13 cellular contexts compared by ENCODE assay signal in the genomic region with DNA sequence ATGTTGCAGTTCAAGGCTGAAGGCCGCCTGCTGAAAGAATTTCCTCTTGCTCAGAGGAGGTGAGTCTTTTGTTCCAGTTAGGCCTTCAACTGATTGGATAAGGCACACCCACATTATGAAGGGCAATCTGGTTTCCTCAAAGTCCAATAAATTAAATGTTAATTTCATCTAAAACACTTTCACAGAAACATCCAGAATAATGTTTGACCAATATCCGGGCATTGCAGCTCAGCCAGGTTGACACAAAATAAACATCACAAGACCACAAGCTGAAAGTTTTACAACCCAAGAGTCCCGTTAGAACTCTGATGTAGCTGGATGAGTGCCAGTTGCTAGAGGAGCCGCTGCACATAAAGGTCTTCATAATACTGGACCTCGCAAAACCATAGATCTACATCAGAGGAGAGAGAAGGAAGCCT.
"Had no signal": no experiment of that assay in that cellular context is flagged by ENCODE, and none has a peak within 500 bp of the region (broad histone marks: within the 10 kb centered on the region; RNA-seq: fewer than 3 reads in every experiment).

No MANE protein-coding gene starts in this region.

- H3K27ac ChIP-seq: cardiac muscle cell, esophagus muscularis mucosa, transverse colon had no signal

- H3K9me3 ChIP-seq: esophagus muscularis mucosa, transverse colon had no signal

- DNase-seq: activated CD4-positive, alpha-beta memory T cell treated with anti-CD3 and anti-CD28 coated beads for 36 hours; activated CD4-positive, alpha-beta T cell treated with anti-CD3 and anti-CD28 coated beads for 36 hours; activated CD8-positive, alpha-beta memory T cell treated with anti-CD3 and anti-CD28 coated beads, Interleukin-2, amount 10 ng/mL, durations not matched to agents 7 days and 5 days; activated naive CD4-positive, alpha-beta T cell treated with anti-CD3 and anti-CD28 coated beads for 36 hours; activated T-cell treated with anti-CD3 and anti-CD28 coated beads, Interleukin-2, amount 50 U/mL, for 1 hour; glutamatergic neuron; immature natural killer cell; stimulated activated CD4-positive, alpha-beta T cell treated with anti-CD3 and anti-CD28 coated beads, Interleukin-2, amount 100 ng/mL, for 24 hours; T-helper 17 cell; transverse colon had no signal

- H3K4me3 ChIP-seq: cardiac muscle cell, esophagus muscularis mucosa, lung, transverse colon had no signal

- H3K36me3 ChIP-seq: cardiac muscle cell, esophagus muscularis mucosa, transverse colon had no signal

- H3K27me3 ChIP-seq: cardiac muscle cell, esophagus muscularis mucosa, transverse colon had no signal
